In the genomic region with DNA sequence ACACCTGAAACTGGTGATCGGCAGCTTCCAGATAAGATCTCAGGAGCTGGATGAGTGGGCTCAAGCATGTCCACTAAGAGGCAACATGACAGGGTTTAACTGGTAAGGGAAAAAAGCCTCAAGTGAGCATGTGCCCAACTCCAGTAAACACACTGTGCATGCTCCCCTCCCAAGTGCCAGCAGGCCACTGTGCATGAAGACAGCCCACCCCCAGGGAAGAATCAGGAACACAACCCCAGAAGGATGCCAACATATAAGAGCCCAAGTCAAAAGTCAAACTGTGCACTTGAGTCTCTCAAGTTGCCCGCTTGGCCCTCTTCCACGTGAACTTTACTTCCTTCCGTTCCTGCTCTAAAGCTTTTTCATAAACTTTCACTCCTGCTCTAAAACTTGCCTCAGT, we compare ENCODE assay signal across 1 cellular context.
TF ChIP-seq lines count a peak whose summit lies in the region.

No MANE protein-coding gene starts in this region.

TF ChIP-seq in GM23338, 12 proteins besides CTCF, POLR2A, EP300 and RAD21 (continued from another document):
- TF ChIP-seq REST (IDR thresholded peaks at IDR 0.05; ENCODE audit: unreplicated experiment) (no peak), JUNB (IDR thresholded peaks at IDR 0.05; ENCODE audit: unreplicated experiment) (no peak), STAT1 (IDR thresholded peaks at IDR 0.05; ENCODE audit: unreplicated experiment) (no peak), ZNF331 (CRISPR knock-in tag; IDR thresholded peaks at IDR 0.05; ENCODE audit: low read depth) (no peak), POLR2AphosphoS5 (IDR thresholded peaks at IDR 0.05; ENCODE audit: low read depth) (no peak), ZNF114 (CRISPR knock-in tag; IDR thresholded peaks at IDR 0.05) (no peak), ZNF462 (CRISPR knock-in tag; IDR thresholded peaks at IDR 0.05) (no peak), EZH2 (IDR thresholded peaks at IDR 0.05; ENCODE audit: low read depth, unreplicated experiment) (no peak), CREB1 (CRISPR knock-in tag; IDR thresholded peaks at IDR 0.05; ENCODE audit: low read depth) (no peak), EZH2phosphoT487 (IDR thresholded peaks at IDR 0.05; ENCODE audit: unreplicated experiment) (no peak)
- TF ChIP-seq, protein P1, sequence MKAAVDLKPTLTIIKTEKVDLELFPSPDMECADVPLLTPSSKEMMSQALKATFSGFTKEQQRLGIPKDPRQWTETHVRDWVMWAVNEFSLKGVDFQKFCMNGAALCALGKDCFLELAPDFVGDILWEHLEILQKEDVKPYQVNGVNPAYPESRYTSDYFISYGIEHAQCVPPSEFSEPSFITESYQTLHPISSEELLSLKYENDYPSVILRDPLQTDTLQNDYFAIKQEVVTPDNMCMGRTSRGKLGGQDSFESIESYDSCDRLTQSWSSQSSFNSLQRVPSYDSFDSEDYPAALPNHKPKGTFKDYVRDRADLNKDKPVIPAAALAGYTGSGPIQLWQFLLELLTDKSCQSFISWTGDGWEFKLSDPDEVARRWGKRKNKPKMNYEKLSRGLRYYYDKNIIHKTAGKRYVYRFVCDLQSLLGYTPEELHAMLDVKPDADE (IDR thresholded peaks at IDR 0.05) = no peak
